In the genomic region with DNA sequence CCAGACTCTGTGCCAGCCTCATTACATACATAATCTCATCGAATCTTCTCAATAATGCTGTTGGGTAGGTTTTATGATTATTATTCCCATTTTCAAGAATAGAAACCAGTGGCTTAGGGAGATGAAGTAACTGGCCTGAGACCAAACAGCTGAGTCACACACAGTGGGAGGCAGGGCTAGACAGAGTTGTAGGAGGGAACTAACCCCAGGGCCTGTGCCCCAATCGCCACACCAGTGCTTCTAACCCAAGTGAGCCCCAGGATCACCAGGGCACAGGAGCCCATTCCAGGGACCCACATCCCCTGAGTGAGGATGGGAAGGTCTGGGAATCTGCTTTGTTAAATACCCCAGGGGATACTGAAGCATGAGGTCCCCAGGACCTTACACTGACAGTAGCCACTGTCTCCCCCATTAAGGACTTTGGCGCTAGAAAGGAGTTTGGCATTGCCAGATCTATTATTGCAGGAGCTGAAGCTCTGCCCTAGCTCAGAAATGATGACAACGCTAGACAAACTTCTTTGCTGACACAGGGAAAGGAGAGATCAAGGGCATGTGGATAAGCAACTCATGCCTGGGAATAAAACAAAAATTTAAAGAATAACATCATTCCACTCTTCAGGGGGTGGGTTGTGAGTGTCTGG, we compare ENCODE assay signal across 12 cellular contexts.
DNase-seq lines count a peak whose midpoint lies in the region; ATAC-seq, FAIRE-seq and TF ChIP-seq lines count a peak whose summit lies in the region.
"Had no signal": no experiment of that assay in that cellular context is flagged by ENCODE, and none has a peak within 500 bp of the region (broad histone marks: within the 10 kb centered on the region; RNA-seq: fewer than 3 reads in every experiment).

No MANE protein-coding gene starts in this region.

- ATAC-seq in upper lobe of right lung (peak; percentile 93), T-cell (replicated peaks in 1 of 4) (no peak)

- H3K4me3 Mint-ChIP-seq in astrocyte (ENCODE audit: unreplicated experiment), result peak overlapping the region; percentile 50
- H3K4me3 Mint-ChIP-seq in T-cell, result no peak overlapping the region
- H3K4me3 Mint-ChIP-seq: activated naive CD4-positive, alpha-beta T cell treated with anti-CD3 and anti-CD28 coated beads, Interleukin-2, amount 50 U/mL, for 24 hours had no signal

- H3K4me3 ChIP-seq in astrocyte (ENCODE audit: insufficient read depth, low read depth, low read length), result no peak overlapping the region
- no peak overlapping the region for H3K4me3 ChIP-seq in upper lobe of right lung
- H3K4me3 ChIP-seq: pancreas had no signal

- H3K27me3 Mint-ChIP-seq in astrocyte (ENCODE audit: low read depth, unreplicated experiment), result no peaks in the 10 kb centered on the region
- H3K27me3 Mint-ChIP-seq in T-cell, result no peaks in the 10 kb centered on the region

- peak overlapping the region; percentile 3 for H3K4me2 ChIP-seq in astrocyte (ENCODE audit: low read length)

- H3K27me3 ChIP-seq in astrocyte (ENCODE audit: insufficient read depth, low read length) (no peaks in the 10 kb centered on the region), upper lobe of right lung (no peaks in the 10 kb centered on the region)
- H3K27me3 ChIP-seq: pancreas had no signal

- H3K9me3 Mint-ChIP-seq in astrocyte (ENCODE audit: unreplicated experiment) (peaks cover 14% of the 10 kb centered on the region), T-cell (peaks cover 0 to 11% (median 10%) of the 10 kb centered on the region in 3 donors)

- FAIRE-seq in astrocyte (lab: Jason Lieb, UNC), result no peak
- FAIRE-seq: pancreas had no signal

- H3K4me1 ChIP-seq in astrocyte (ENCODE audit: insufficient read depth, low read length), result no peaks in the 10 kb centered on the region
- H3K4me1 ChIP-seq in upper lobe of right lung, result no peaks in the 10 kb centered on the region
- H3K4me1 ChIP-seq: pancreas had no signal

- peaks cover 2% of the 10 kb centered on the region for H3K36me3 Mint-ChIP-seq in astrocyte (ENCODE audit: low read depth, unreplicated experiment)
- peaks cover 4% of the 10 kb centered on the region for H3K36me3 Mint-ChIP-seq in T-cell

- H3K4me1 Mint-ChIP-seq in astrocyte (ENCODE audit: low read depth, unreplicated experiment), result peaks cover 21% of the 10 kb centered on the region
- peaks cover 0 to 4% (median 0%) of the 10 kb centered on the region in 3 donors for H3K4me1 Mint-ChIP-seq in T-cell
- H3K4me1 Mint-ChIP-seq: activated naive CD4-positive, alpha-beta T cell treated with anti-CD3 and anti-CD28 coated beads, Interleukin-2, amount 50 U/mL, for 24 hours had no signal

- H3K9me3 ChIP-seq in astrocyte (ENCODE audit: insufficient read depth, low read depth, low read length) (no peaks in the 10 kb centered on the region), upper lobe of right lung (no peaks in the 10 kb centered on the region)
- H3K9me3 ChIP-seq: pancreas had no signal

- CTCF ChIA-PET in T-cell (lab: Charles Lee), result no interaction called here

- no peak overlapping the region for H2AFZ ChIP-seq in astrocyte (ENCODE audit: low read depth, low read length)

- no peaks in the 10 kb centered on the region for H4K20me1 ChIP-seq in astrocyte (ENCODE audit: insufficient read depth, low read length)

- no peaks in the 10 kb centered on the region for H3K79me2 ChIP-seq in astrocyte (ENCODE audit: insufficient read depth, low read length)

- DNase-seq in M059J (ENCODE audit: low read depth) (peak; percentile 57), astrocyte (ENCODE audit: low read depth) (peak; percentile 16), iris pigment epithelial cell (ENCODE audit: low read depth) (peak; percentile 68), upper lobe of right lung (peak; percentile 70), NCI-H2196 treated with DMSO at 0.1 percent for 48 hours (lab: John Stamatoyannopoulos, UW; ENCODE audit: unreplicated experiment) (no peak), NCI-H187 treated with DMSO at 0.1 percent for 48 hours (lab: John Stamatoyannopoulos, UW) (no peak), T-cell (no peak)
- DNase-seq: DMS79 treated with DMSO at 0.1 percent for 48 hours, islet precursor cell, NCI-H1092, pancreas had no signal

- H3K27ac Mint-ChIP-seq in astrocyte (ENCODE audit: unreplicated experiment) (peak overlapping the region; percentile 97), T-cell (no peak overlapping the region)
- H3K27ac Mint-ChIP-seq: activated naive CD4-positive, alpha-beta T cell treated with anti-CD3 and anti-CD28 coated beads, Interleukin-2, amount 50 U/mL, for 24 hours had no signal

- POLR2A ChIA-PET in T-cell (lab: Charles Lee), result interaction anchor here in 1 of 2 donors (0.7 kb wide), 1 partner anchor 457 kb away, joined by 3 read pairs; no protein-coding TSS in a partner anchor

- intact Hi-C loops in upper lobe of right lung (cut with DNase I), result loop anchor here (10.0 kb wide), 1 partner anchor 158 kb away; no protein-coding TSS in a partner anchor

- TF ChIP-seq CTCF in astrocyte (IDR thresholded peaks at IDR 0.05; ENCODE audit: insufficient read depth, low read depth, low read length) (no peak), upper lobe of right lung (IDR thresholded peaks at IDR 0.05) (no peak)

- H3K9ac ChIP-seq in astrocyte (ENCODE audit: low read length), result no peak overlapping the region

- H3K27ac ChIP-seq in astrocyte (ENCODE audit: low read depth, low read length), result no peak overlapping the region
- no peak overlapping the region for H3K27ac ChIP-seq in upper lobe of right lung
- H3K27ac ChIP-seq: pancreas had no signal

- H3K36me3 ChIP-seq in astrocyte (ENCODE audit: insufficient read depth, low read length) (no peaks in the 10 kb centered on the region), upper lobe of right lung (no peaks in the 10 kb centered on the region)
- H3K36me3 ChIP-seq: pancreas had no signal

Comparison
In these comparisons a context has a peak if more than half of its experiments do, and no peak if none do; other contexts are left out.
1. DNase-seq: peak in M059J (single experiment), astrocyte (single experiment), iris pigment epithelial cell (single experiment) and upper lobe of right lung (single experiment); none in NCI-H2196 treated with DMSO at 0.1 percent for 48 hours (single experiment), NCI-H187 treated with DMSO at 0.1 percent for 48 hours (single experiment) and T-cell (0 of 34).